Comparison of ENCODE assay signal across 8 cellular contexts in the genomic region with DNA sequence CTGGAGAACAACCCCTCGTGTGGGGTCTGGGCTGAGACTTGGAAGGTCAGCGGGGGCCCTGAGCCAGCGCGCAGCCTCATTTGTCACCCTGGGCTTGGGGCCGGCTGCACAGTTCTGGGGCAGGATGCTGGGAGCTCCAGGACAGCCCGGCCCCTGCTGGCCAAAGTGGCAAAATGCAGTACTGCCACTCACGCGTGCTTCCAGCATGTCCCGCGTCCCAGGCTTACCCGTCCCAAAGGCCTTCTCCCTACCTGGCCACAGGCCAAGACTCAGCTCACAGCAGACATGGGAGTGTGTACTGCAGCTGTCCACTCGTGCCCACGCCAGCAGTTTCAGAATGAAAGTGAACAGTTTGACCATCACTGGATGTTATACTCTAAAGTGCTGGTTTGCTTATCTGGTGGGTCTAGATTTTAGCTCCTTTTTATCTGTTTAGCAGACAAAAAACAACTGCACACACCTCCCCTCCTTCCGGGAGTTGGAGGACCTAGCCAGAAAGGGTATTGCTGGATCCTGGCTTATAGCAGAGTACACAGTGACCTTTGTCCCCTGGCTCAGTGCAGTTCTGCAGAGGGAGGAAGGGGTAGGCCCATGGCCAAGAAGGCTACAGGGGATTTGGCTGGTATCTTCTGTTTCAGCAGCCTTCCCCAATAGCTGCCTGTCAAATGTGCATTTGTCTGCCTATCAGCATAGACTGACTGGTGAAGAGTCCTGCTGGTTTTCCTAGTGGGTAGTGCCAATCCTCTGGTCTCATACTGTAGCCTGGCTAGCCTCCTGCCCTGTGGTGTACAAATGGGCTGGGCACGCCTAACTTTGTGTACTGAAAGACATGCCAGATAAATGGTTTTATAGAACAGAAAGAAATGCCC. TPM values are rescaled to one million over a fixed set of nuclear protein-coding genes. Genes with fewer than 3 reads are reported as not detected.
A peak's percentile ranks its signal among the peaks of the same experiment; 100 is the strongest.
DNase-seq lines count a peak whose midpoint lies in the region; ATAC-seq and TF ChIP-seq lines count a peak whose summit lies in the region.

No MANE protein-coding gene starts in this region.

- TF ChIP-seq CTCF in DND-41 (IDR thresholded peaks at IDR 0.05; ENCODE audit: borderline replicate concordance, extremely low read depth, low read length, poor library complexity, severe bottlenecking) (peak; percentile 51), HCT116 (IDR thresholded peaks at IDR 0.05 in 2 of 3, conservative IDR thresholded peaks at IDR 0.05 in 1 of 3; ENCODE audit: borderline replicate concordance in 1 of 3, insufficient read depth in 1 of 3, low read depth in 2 of 3, low read length in 2 of 3) (peak; percentile 43 to 89 (median 82); a peak in 5 of 6 replicates)

- H3K9me3 ChIP-seq in DND-41 (ENCODE audit: insufficient read depth, low read length, severe bottlenecking) (no peaks in the 10 kb centered on the region), HCT116 (ENCODE audit: control insufficient read depth in 1 of 2, insufficient read depth in 1 of 2, low read depth in 1 of 2, low read length in 2 of 2) (no peaks in the 10 kb centered on the region)

- intact Hi-C loops in HCT116 (cut with micrococcal nuclease), result no loop called here

- H3K4me3 ChIP-seq in DND-41 (ENCODE audit: low read depth in 1 of 2, low read length in 2 of 2) (no peak overlapping the region), HCT116 (replicated peaks in 1 of 2; ENCODE audit: low read depth in 1 of 2, low read length in 2 of 2) (no peak overlapping the region)

- H2AFZ ChIP-seq in DND-41 (ENCODE audit: low read depth, low read length) (no peak overlapping the region), HCT116 (ENCODE audit: low read depth, low read length, poor library complexity, severe bottlenecking) (peak overlapping the region; percentile 86)

- no peaks in the 10 kb centered on the region for H3K36me3 ChIP-seq in DND-41 (ENCODE audit: insufficient read depth, low read length)
- no peaks in the 10 kb centered on the region for H3K36me3 ChIP-seq in HCT116 (ENCODE audit: control insufficient read depth in 1 of 2, insufficient read depth in 2 of 2, low read length in 2 of 2)

- BruUV-seq in HCT116 (replicated peaks; lab: Mats Ljungman, UMichigan), result no TSS peak

- ATAC-seq in DND-41 (ENCODE audit: insufficient read depth, low read depth) (peak; percentile 63; the same call in 2 of the 3 replicates), HCT116 (peak; percentile 100), HG02588 (IDR thresholded peaks at IDR 0.05; ENCODE audit: unreplicated experiment) (no peak)

- TF ChIP-seq RAD21 in HCT116 (IDR thresholded peaks at IDR 0.05; ENCODE audit: low read depth), result peak; percentile 60

- H3K27ac ChIP-seq in DND-41 (ENCODE audit: low read length) (no peak overlapping the region), HCT116 (ENCODE audit: low read depth, low read length) (peak overlapping the region; percentile 26; the same call in 1 of the 2 replicates)

- no peak overlapping the region for H3K9ac ChIP-seq in DND-41 (ENCODE audit: low read depth, low read length)
- peak overlapping the region; percentile 47 for H3K9ac ChIP-seq in HCT116 (ENCODE audit: low read length)

- H3K27me3 ChIP-seq in DND-41 (ENCODE audit: insufficient read depth, low read length, poor library complexity), result no peaks in the 10 kb centered on the region
- H3K27me3 ChIP-seq in HCT116 (ENCODE audit: insufficient read depth, low read length), result no peaks in the 10 kb centered on the region

- CTCF ChIA-PET in HCT116 (lab: Charles Lee), result interaction anchor here (0.8 to 2.1 kb wide), 24 partner anchors 8 to 339 kb away, joined by 3 to 12 read pairs (median 3); partner anchors contain the start of genes ARIH2, IP6K2, SLC25A20 and WDR6

- H3K4me2 ChIP-seq in DND-41 (ENCODE audit: insufficient read depth, low read length) (no peak overlapping the region), HCT116 (ENCODE audit: low read length) (peak overlapping the region; percentile 52)

- RAD21 ChIA-PET in HCT116 (lab: Charles Lee; ENCODE audit: low non-redundant PET in 1 of 2, low total read pairs in 2 of 2, uncharacterized antibody in 2 of 2, unreplicated experiment in 2 of 2), result interaction anchor here (0.6 to 0.9 kb wide), 3 partner anchors 20 to 183 kb away, joined by 3 to 5 read pairs (median 4); partner anchors contain the start of gene IP6K2 (in 1 of the 2)

- POLR2A ChIA-PET in HCT116 (lab: Charles Lee), result interaction anchor here (1.5 kb wide), 1 partner anchor 23 kb away, joined by 8 read pairs; the partner anchor contains the start of gene IP6K2

- DNase-seq in DND-41 (peak; percentile 26), HCT116 (ENCODE audit: low read depth, low spot score) (peak; percentile 59), NCI-H82 treated with DMSO at 0.1 percent for 48 hours (lab: John Stamatoyannopoulos, UW; ENCODE audit: unreplicated experiment) (peak; percentile 30), activated T-cell treated with anti-CD3 and anti-CD28 coated beads for 24 hours (ENCODE audit: low read depth) (peak; percentile 34), epidermal melanocyte (ENCODE audit: insufficient read length, low spot score) (peak; percentile 90), middle frontal gyrus (ENCODE audit: extremely low spot score, low spot score) (peak; percentile 61)
- DNase-seq in stimulated activated CD8-positive, alpha-beta memory T cell treated with anti-CD3 and anti-CD28 coated beads, Interleukin-4, amount 100 ng/mL, for 48 hours, result peak; percentile 75

- H3K9me2 ChIP-seq in HCT116 (ENCODE audit: insufficient read depth), result no peaks in the 10 kb centered on the region

- H4K20me1 ChIP-seq in DND-41 (ENCODE audit: insufficient read depth, low read length), result no peaks in the 10 kb centered on the region
- H4K20me1 ChIP-seq in HCT116 (ENCODE audit: insufficient read depth), result no peaks in the 10 kb centered on the region

- TF ChIP-seq POLR2A in HCT116 (IDR thresholded peaks at IDR 0.05; ENCODE audit: borderline replicate concordance, extremely low read depth, insufficient read depth, insufficient read length), result no peak

- H3K79me2 ChIP-seq in DND-41 (ENCODE audit: insufficient read depth, low read length) (no peaks in the 10 kb centered on the region), HCT116 (ENCODE audit: insufficient read depth, low read length) (no peaks in the 10 kb centered on the region)

- H3K4me1 ChIP-seq in DND-41 (ENCODE audit: insufficient read depth, low read length) (no peaks in the 10 kb centered on the region), HCT116 (ENCODE audit: control insufficient read depth in 1 of 2, insufficient read depth in 2 of 2, low read length in 2 of 2) (peaks cover 11 to 12% of the 10 kb centered on the region in 2 experiments)

TF ChIP-seq in HCT116, 20 proteins besides CTCF, POLR2A, EP300 and RAD21 (continues in another document):
- TF ChIP-seq ATF3 (IDR thresholded peaks at IDR 0.05), result no peak
- TF ChIP-seq, protein P1, sequence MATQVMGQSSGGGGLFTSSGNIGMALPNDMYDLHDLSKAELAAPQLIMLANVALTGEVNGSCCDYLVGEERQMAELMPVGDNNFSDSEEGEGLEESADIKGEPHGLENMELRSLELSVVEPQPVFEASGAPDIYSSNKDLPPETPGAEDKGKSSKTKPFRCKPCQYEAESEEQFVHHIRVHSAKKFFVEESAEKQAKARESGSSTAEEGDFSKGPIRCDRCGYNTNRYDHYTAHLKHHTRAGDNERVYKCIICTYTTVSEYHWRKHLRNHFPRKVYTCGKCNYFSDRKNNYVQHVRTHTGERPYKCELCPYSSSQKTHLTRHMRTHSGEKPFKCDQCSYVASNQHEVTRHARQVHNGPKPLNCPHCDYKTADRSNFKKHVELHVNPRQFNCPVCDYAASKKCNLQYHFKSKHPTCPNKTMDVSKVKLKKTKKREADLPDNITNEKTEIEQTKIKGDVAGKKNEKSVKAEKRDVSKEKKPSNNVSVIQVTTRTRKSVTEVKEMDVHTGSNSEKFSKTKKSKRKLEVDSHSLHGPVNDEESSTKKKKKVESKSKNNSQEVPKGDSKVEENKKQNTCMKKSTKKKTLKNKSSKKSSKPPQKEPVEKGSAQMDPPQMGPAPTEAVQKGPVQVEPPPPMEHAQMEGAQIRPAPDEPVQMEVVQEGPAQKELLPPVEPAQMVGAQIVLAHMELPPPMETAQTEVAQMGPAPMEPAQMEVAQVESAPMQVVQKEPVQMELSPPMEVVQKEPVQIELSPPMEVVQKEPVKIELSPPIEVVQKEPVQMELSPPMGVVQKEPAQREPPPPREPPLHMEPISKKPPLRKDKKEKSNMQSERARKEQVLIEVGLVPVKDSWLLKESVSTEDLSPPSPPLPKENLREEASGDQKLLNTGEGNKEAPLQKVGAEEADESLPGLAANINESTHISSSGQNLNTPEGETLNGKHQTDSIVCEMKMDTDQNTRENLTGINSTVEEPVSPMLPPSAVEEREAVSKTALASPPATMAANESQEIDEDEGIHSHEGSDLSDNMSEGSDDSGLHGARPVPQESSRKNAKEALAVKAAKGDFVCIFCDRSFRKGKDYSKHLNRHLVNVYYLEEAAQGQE (IDR thresholded peaks at IDR 0.05; ENCODE audit: low read depth), result no peak
- peak; percentile 54; the same call in 1 of the 2 replicates for TF ChIP-seq MAX (IDR thresholded peaks at IDR 0.05)
- no peak for TF ChIP-seq FOSL1 (IDR thresholded peaks at IDR 0.05; ENCODE audit: low read depth)
- TF ChIP-seq JUND (IDR thresholded peaks at IDR 0.05), result no peak
- no peak for TF ChIP-seq CEBPB (IDR thresholded peaks at IDR 0.05; ENCODE audit: low read depth)
- TF ChIP-seq ELF1 (IDR thresholded peaks at IDR 0.05; ENCODE audit: borderline replicate concordance, low read depth), result no peak

RNA-seq across cellular contexts. Expression of gene IP6K2, which starts 23.2 kb away (rescaled TPM):
- total RNA-seq in HCT116 (2021; ENCODE audit: unreplicated experiment), result 89.5 TPM
- polyA plus RNA-seq in HCT116 (2012), result 115 and 121 TPM in 2 replicates

RNA-seq across cellular contexts. Expression of gene NCKIPSD, which starts 54.5 kb away (rescaled TPM):
- total RNA-seq in HCT116 (2021; ENCODE audit: unreplicated experiment), result 36.9 TPM
- 58.4 and 80.7 TPM in 2 replicates for polyA plus RNA-seq in HCT116 (2012)

Comparison
In these comparisons a context has a peak if more than half of its experiments do, and no peak if none do; other contexts are left out.
1. DNase-seq: peak in every context shown above with its lines; median percentile 90 in epidermal melanocyte; 75 in stimulated activated CD8-positive, alpha-beta memory T cell treated with anti-CD3 and anti-CD28 coated beads, Interleukin-4, amount 100 ng/mL, for 48 hours; 61 in middle frontal gyrus; 59 in HCT116; 34 in activated T-cell treated with anti-CD3 and anti-CD28 coated beads for 24 hours; 30 in NCI-H82 treated with DMSO at 0.1 percent for 48 hours; 26 in DND-41.